Comparison of ENCODE assay signal across 10 cellular contexts in the genomic region with DNA sequence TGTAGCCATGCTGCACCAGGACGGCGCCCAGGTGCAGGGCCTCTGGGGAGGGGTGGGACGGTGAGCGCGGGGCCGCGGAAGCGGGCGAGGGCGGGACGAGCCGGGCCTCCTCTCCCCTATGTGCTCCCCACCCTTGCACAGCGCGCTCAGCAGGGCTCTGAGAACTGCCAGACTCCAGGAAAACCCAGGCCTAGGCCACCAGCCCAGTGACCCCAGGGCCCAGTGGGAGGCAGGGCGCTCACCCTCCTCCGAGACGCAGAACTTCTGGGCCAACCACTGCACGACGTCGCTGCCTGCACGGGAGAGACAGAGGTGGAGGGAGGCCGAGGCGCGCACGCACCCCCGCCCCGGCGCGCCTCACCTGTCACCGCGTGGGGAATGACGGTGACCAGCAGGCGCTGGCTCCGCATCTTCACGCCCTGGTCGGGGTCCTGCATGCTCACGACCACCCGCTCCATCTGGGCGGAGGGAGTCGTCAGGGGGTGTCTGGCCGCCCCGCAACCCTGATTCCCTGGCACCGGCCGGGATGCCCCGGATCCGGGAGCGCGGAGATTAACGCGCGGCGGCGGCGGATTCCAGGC. TPM values are rescaled to one million over a fixed set of nuclear protein-coding genes. Genes with fewer than 3 reads are reported as not detected.
DNase-seq lines count a peak whose midpoint lies in the region; ATAC-seq lines count a peak whose summit lies in the region.
"Had no signal": no experiment of that assay in that cellular context is flagged by ENCODE, and none has a peak within 500 bp of the region (broad histone marks: within the 10 kb centered on the region; RNA-seq: fewer than 3 reads in every experiment).

No MANE protein-coding gene starts in this region.

- H3K36me3 ChIP-seq in adipocyte (ENCODE audit: control insufficient read depth, insufficient read depth, low read length, severe bottlenecking), result no peaks in the 10 kb centered on the region

- H3K27me3 ChIP-seq in adipocyte (replicated peaks; ENCODE audit: control insufficient read depth, insufficient read depth, low read length), result peaks cover 5% of the 10 kb centered on the region

- ATAC-seq in stimulated activated naive CD8-positive, alpha-beta T cell treated with anti-CD3 and anti-CD28 coated beads, Interleukin-15, Interleukin-2, amounts not matched to agents 100 U/mL and 50 U/mL, for 24 hours, result peak; percentile 11
- ATAC-seq in HG03135 (IDR thresholded peaks at IDR 0.05; ENCODE audit: unreplicated experiment) (no peak), GM21381 (IDR thresholded peaks at IDR 0.05; ENCODE audit: unreplicated experiment) (no peak)

- H3K9ac ChIP-seq in adipocyte (ENCODE audit: low read length), result no peak overlapping the region
- H3K9ac ChIP-seq: KMS-11 had no signal

- peak; percentile 4 for DNase-seq in NCI-H2107 treated with DMSO at 0.1 percent for 48 hours (lab: John Stamatoyannopoulos, UW; ENCODE audit: unreplicated experiment)
- no peak for DNase-seq in NCI-H2107 (lab: John Stamatoyannopoulos, UW)
- peak; percentile 40 for DNase-seq in adipocyte (ENCODE audit: low read depth)
- peak; percentile 21 for DNase-seq in stimulated activated naive CD8-positive, alpha-beta T cell treated with anti-CD3 and anti-CD28 coated beads, Interleukin-15, Interleukin-2, amounts not matched to agents 100 U/mL and 50 U/mL, for 24 hours
- no peak for DNase-seq in A172 (ENCODE audit: low spot score)
- DNase-seq: CD4-positive, CD25-positive, alpha-beta regulatory T cell had no signal

- H3K9me3 ChIP-seq in adipocyte (ENCODE audit: control insufficient read depth, low read length) (no peaks in the 10 kb centered on the region), iPS-18c (ENCODE audit: control insufficient read depth, insufficient read depth, low read length) (no peaks in the 10 kb centered on the region)

- H3K4me3 ChIP-seq in adipocyte (ENCODE audit: low read length) (peak overlapping the region; percentile 72), iPS-18c (ENCODE audit: insufficient read depth, low read depth, low read length) (peak overlapping the region; percentile 61)

- H3K4me1 ChIP-seq in adipocyte (ENCODE audit: control insufficient read depth, insufficient read depth, low read length), result no peaks in the 10 kb centered on the region

RNA-seq across cellular contexts. Expression of gene RGS11, which starts 0.6 kb away (rescaled TPM):
- total RNA-seq in A172 (2014; rRNA removed; shearing (Covaris generic)), result 0.07 TPM in 1 of 2 replicates, not detected in the other
- total RNA-seq: CD4-positive, CD25-positive, alpha-beta regulatory T cell had no signal

RNA-seq across cellular contexts. Expression of gene ARHGDIG, which starts 5.3 kb away (rescaled TPM):
- 1.1 and 4.0 TPM in 2 replicates for total RNA-seq in A172 (2014; rRNA removed; shearing (Covaris generic))
- total RNA-seq: CD4-positive, CD25-positive, alpha-beta regulatory T cell had no signal

RNA-seq across cellular contexts. Expression of gene PDIA2, which starts 7.8 kb away (rescaled TPM):
- total RNA-seq in A172 (2014; rRNA removed; shearing (Covaris generic)), result 0.29 and 0.41 TPM in 2 replicates
- total RNA-seq: CD4-positive, CD25-positive, alpha-beta regulatory T cell had no signal

RNA-seq across cellular contexts. Expression of gene FAM234A, which starts 40.5 kb away (rescaled TPM):
- 72.1 and 106 TPM in 2 replicates for total RNA-seq in A172 (2014; rRNA removed; shearing (Covaris generic))

RNA-seq across cellular contexts. Expression of gene LUC7L, which starts 45.9 kb away (rescaled TPM):
- 62.4 and 80.0 TPM in 2 replicates for total RNA-seq in A172 (2014; rRNA removed; shearing (Covaris generic))

Comparison
In these comparisons a context has a peak if more than half of its experiments do, and no peak if none do; other contexts are left out.
1. DNase-seq: peak in NCI-H2107 treated with DMSO at 0.1 percent for 48 hours (single experiment), adipocyte (single experiment) and stimulated activated naive CD8-positive, alpha-beta T cell treated with anti-CD3 and anti-CD28 coated beads, Interleukin-15, Interleukin-2, amounts not matched to agents 100 U/mL and 50 U/mL, for 24 hours (single experiment); none in NCI-H2107 (single experiment) and A172 (single experiment).